In genomic region chr12:31324845-31325523, GRCh38 we compare ENCODE assay signal across 1 cellular context.
A peak's percentile ranks its signal among the peaks of the same experiment; 100 is the strongest.
TF ChIP-seq lines count a peak whose summit lies in the region.

No MANE protein-coding gene starts in this region.

TF ChIP-seq in HepG2, 621 proteins besides CTCF, POLR2A, EP300 and RAD21 (continued from another document and continues in another):
- TF ChIP-seq ZNF646 (CRISPR knock-in tag; IDR thresholded peaks at IDR 0.05) (no peak), ZMYM4 (CRISPR knock-in tag; IDR thresholded peaks at IDR 0.05) (peak; percentile 38; the same call in 1 of the 2 replicates), GABPB1 (CRISPR knock-in tag; IDR thresholded peaks at IDR 0.05) (no peak), SOX6 (IDR thresholded peaks at IDR 0.05) (no peak), SOX6 (CRISPR knock-in tag; IDR thresholded peaks at IDR 0.05) (no peak; the same call in 1 of the 2 replicates), ARNT (IDR thresholded peaks at IDR 0.05) (no peak), KLF12 (CRISPR knock-in tag; IDR thresholded peaks at IDR 0.05; ENCODE audit: borderline replicate concordance) (no peak), FOXA1 (IDR thresholded peaks at IDR 0.05) (no peak), FOXA1 (CRISPR knock-in tag; IDR thresholded peaks at IDR 0.05) (peak; percentile 42; the same call in 1 of the 2 replicates), NCOR1 (IDR thresholded peaks at IDR 0.05; ENCODE audit: borderline replicate concordance, low read length) (no peak), PAX8 (CRISPR knock-in tag; IDR thresholded peaks at IDR 0.05; ENCODE audit: borderline replicate concordance) (no peak), ZNF260 (CRISPR knock-in tag; IDR thresholded peaks at IDR 0.05; ENCODE audit: borderline replicate concordance, low read depth) (no peak), ZNF577 (CRISPR knock-in tag; IDR thresholded peaks at IDR 0.05; ENCODE audit: borderline replicate concordance, low read depth) (no peak), AFF4 (CRISPR knock-in tag; IDR thresholded peaks at IDR 0.05) (peak; percentile 35), NR1H2 (CRISPR knock-in tag; IDR thresholded peaks at IDR 0.05; ENCODE audit: borderline replicate concordance, low read depth) (0 out of 2 replicates have a peak, but pooled peaks have one; percentile 64), ZFP41 (CRISPR knock-in tag; IDR thresholded peaks at IDR 0.05; ENCODE audit: borderline replicate concordance) (no peak), DPF2 (CRISPR knock-in tag; IDR thresholded peaks at IDR 0.05; ENCODE audit: borderline replicate concordance, low read depth) (no peak), BCL3 (CRISPR knock-in tag; IDR thresholded peaks at IDR 0.05) (no peak), ZEB1 (IDR thresholded peaks at IDR 0.05; ENCODE audit: insufficient replicate concordance, low read depth) (no peak), ZBED4 (CRISPR knock-in tag; IDR thresholded peaks at IDR 0.05; ENCODE audit: borderline replicate concordance) (0 out of 2 replicates have a peak, but pooled peaks have one; percentile 17), ZNF296 (CRISPR knock-in tag; conservative IDR thresholded peaks at IDR 0.05) (0 out of 2 replicates have a peak, but pooled peaks have one; percentile 31), ZNF383 (CRISPR knock-in tag; IDR thresholded peaks at IDR 0.05; ENCODE audit: borderline replicate concordance) (no peak), ZBTB38 (CRISPR knock-in tag; IDR thresholded peaks at IDR 0.05) (peak; percentile 15; the same call in 1 of the 2 replicates), NCOA5 (CRISPR knock-in tag; IDR thresholded peaks at IDR 0.05) (no peak), SAP130 (CRISPR knock-in tag; IDR thresholded peaks at IDR 0.05; ENCODE audit: low read depth) (peak; percentile 40), ZNF773 (CRISPR knock-in tag; IDR thresholded peaks at IDR 0.05; ENCODE audit: borderline replicate concordance) (peak; percentile 25; the same call in 1 of the 2 replicates), ZNF354B (CRISPR knock-in tag; IDR thresholded peaks at IDR 0.05) (no peak), ARID2 (CRISPR knock-in tag; IDR thresholded peaks at IDR 0.05; ENCODE audit: borderline replicate concordance) (no peak), ZNF441 (CRISPR knock-in tag; IDR thresholded peaks at IDR 0.05; ENCODE audit: borderline replicate concordance) (0 out of 2 replicates have a peak, but pooled peaks have one; percentile 36), ZNF841 (CRISPR knock-in tag; IDR thresholded peaks at IDR 0.05; ENCODE audit: borderline replicate concordance) (0 out of 2 replicates have a peak, but pooled peaks have one; percentile 22), CBX1 (IDR thresholded peaks at IDR 0.05; ENCODE audit: low read depth) (no peak), RFX1 (IDR thresholded peaks at IDR 0.05) (no peak), ZNF367 (CRISPR knock-in tag; IDR thresholded peaks at IDR 0.05; ENCODE audit: borderline replicate concordance) (no peak), ZBTB42 (CRISPR knock-in tag; IDR thresholded peaks at IDR 0.05) (no peak), DZIP1 (CRISPR knock-in tag; IDR thresholded peaks at IDR 0.05) (0 out of 2 replicates have a peak, but pooled peaks have one; percentile 18), MTF2 (CRISPR knock-in tag; IDR thresholded peaks at IDR 0.05; ENCODE audit: borderline replicate concordance) (no peak), RBFOX2 (IDR thresholded peaks at IDR 0.05; ENCODE audit: low read depth, low read length) (peak; percentile 77), ZNF639 (CRISPR knock-in tag; conservative IDR thresholded peaks at IDR 0.05) (no peak), MEF2D (CRISPR knock-in tag; IDR thresholded peaks at IDR 0.05) (no peak), HMGXB4 (CRISPR knock-in tag; IDR thresholded peaks at IDR 0.05; ENCODE audit: borderline replicate concordance in 1 of 2, low read depth in 1 of 2) (peak; percentile 42 to 63; a peak in 2 of 4 replicates), GLI4 (CRISPR knock-in tag; IDR thresholded peaks at IDR 0.05; ENCODE audit: borderline replicate concordance) (no peak)
